Comparison of ENCODE assay signal across 20 cellular contexts in the genomic region with DNA sequence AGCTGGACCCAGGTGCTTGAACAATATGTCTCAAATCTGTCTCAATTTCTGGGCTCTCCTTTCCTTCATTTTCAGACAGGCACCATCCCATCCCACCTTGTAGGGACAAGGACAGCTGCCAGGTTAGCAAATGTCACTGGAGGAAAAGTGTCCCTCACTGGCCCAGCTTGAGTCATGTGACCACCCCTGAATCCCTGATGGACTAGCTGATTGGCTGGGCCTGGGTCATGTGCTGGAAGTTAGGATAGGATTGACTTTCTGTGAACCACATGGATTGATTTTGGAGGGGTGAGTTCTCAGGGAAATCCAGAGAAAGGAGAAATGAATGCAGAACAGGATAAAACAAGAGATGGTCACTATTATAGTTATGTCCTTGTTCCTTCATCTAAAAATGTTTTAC. TPM values are rescaled to one million over a fixed set of nuclear protein-coding genes. Genes with fewer than 3 reads are reported as not detected.
DNase-seq lines count a peak whose midpoint lies in the region; ATAC-seq, FAIRE-seq and TF ChIP-seq lines count a peak whose summit lies in the region.
"Had no signal": no experiment of that assay in that cellular context is flagged by ENCODE, and none has a peak within 500 bp of the region (broad histone marks: within the 10 kb centered on the region; RNA-seq: fewer than 3 reads in every experiment).

No MANE protein-coding gene starts in this region.

- peaks cover 2% of the 10 kb centered on the region; the same call in 1 of the 2 replicates for H3K23me2 ChIP-seq in H1 (ENCODE audit: low read depth, low read length)

- TF ChIP-seq POLR2A in H1 (IDR thresholded peaks at IDR 0.05; ENCODE audit: control extremely low read depth in 1 of 2, low read depth in 2 of 2, low read length in 2 of 2), result no peak

- H3K27me3 Mint-ChIP-seq in natural killer cell treated with Interleukin-12 subunit alpha and Interleukin-12 subunit beta and Interleukin-15 and Interleukin-18, amount 100 ng/mL, for 72 hours, result no peaks in the 10 kb centered on the region
- H3K27me3 Mint-ChIP-seq in natural killer cell (ENCODE audit: low read depth in 2 of 2) (peaks cover 0 to 3% of the 10 kb centered on the region in 2 donors), type B pancreatic cell (no peaks in the 10 kb centered on the region)

- H3K27ac Mint-ChIP-seq in natural killer cell treated with Interleukin-12 subunit alpha and Interleukin-12 subunit beta and Interleukin-15 and Interleukin-18, amount 100 ng/mL, for 72 hours, result no peak overlapping the region
- no peak overlapping the region for H3K27ac Mint-ChIP-seq in natural killer cell
- H3K27ac Mint-ChIP-seq in type B pancreatic cell, result no peak overlapping the region
- H3K27ac Mint-ChIP-seq: CD14-positive monocyte had no signal

- H3F3A ChIP-seq in SU-DHL-6 (ENCODE audit: insufficient read depth), result peaks cover 22% of the 10 kb centered on the region

- H3K4me2 ChIP-seq in SU-DHL-6 (ENCODE audit: low read depth, low read length, poor library complexity, severe bottlenecking) (peak overlapping the region; percentile 58), H1 (ENCODE audit: insufficient read depth in 1 of 2, low read depth in 2 of 2, low read length in 2 of 2) (no peak overlapping the region)

- H3K9ac ChIP-seq in SU-DHL-6 (ENCODE audit: low read length) (no peak overlapping the region), H1 (replicated peaks in 1 of 4; ENCODE audit: extremely low read depth in 1 of 4, low read depth in 3 of 4, low read length in 3 of 4) (no peak overlapping the region)

- H2AFZ ChIP-seq in SU-DHL-6 (ENCODE audit: low read depth, low read length, severe bottlenecking) (no peak overlapping the region), H1 (ENCODE audit: low read length) (no peak overlapping the region)

- no peak overlapping the region for H4K91ac ChIP-seq in H1 (replicated peaks; ENCODE audit: insufficient read length, low read length)

- TF ChIP-seq RAD21 in H1 (IDR thresholded peaks at IDR 0.05 in 1 of 2, conservative IDR thresholded peaks at IDR 0.05 in 1 of 2; ENCODE audit: low read depth in 2 of 2, low read length in 2 of 2), result no peak

- H2BK20ac ChIP-seq in H1 (ENCODE audit: low read length), result no peak overlapping the region

- no peak overlapping the region for H3K4me3 ChIP-seq in SU-DHL-6 (ENCODE audit: insufficient read depth, low read length, poor library complexity, severe bottlenecking)
- no peak overlapping the region for H3K4me3 ChIP-seq in H1 (ENCODE audit: extremely low read depth in 1 of 4, insufficient read depth in 2 of 4, low read depth in 3 of 4, low read length in 4 of 4)
- H3K4me3 ChIP-seq: MG63, Peyer's patch, SJSA1 had no signal

- H4K5ac ChIP-seq in H1 (ENCODE audit: insufficient read length, low read depth, low read length), result no peak overlapping the region

- intact Hi-C loops in natural killer cell (cut with micrococcal nuclease), result no loop called here

- H3K23ac ChIP-seq in H1 (ENCODE audit: insufficient read length), result no peak overlapping the region

- H3K9me3 Mint-ChIP-seq in natural killer cell treated with Interleukin-12 subunit alpha and Interleukin-12 subunit beta and Interleukin-15 and Interleukin-18, amount 100 ng/mL, for 72 hours, result no peaks in the 10 kb centered on the region
- H3K9me3 Mint-ChIP-seq in natural killer cell (no peaks in the 10 kb centered on the region), type B pancreatic cell (no peaks in the 10 kb centered on the region)
- H3K9me3 Mint-ChIP-seq: CD14-positive monocyte had no signal

- H4K8ac ChIP-seq in H1 (ENCODE audit: extremely low read depth, insufficient read depth, low read length), result no peak overlapping the region

- no peak overlapping the region for H3K14ac ChIP-seq in H1 (ENCODE audit: insufficient read length)

- H3K4me1 ChIP-seq in H1 (replicated peaks in 1 of 4; ENCODE audit: control insufficient read depth in 3 of 4, insufficient read depth in 4 of 4, low read length in 3 of 4), result peaks cover 3 to 17% (median 8%) of the 10 kb centered on the region in 4 experiments; a peak in 6 of 7 replicates

- no peak for TF ChIP-seq EP300 in H1 (IDR thresholded peaks at IDR 0.05; ENCODE audit: borderline replicate concordance in 1 of 2, low read depth in 2 of 2, low read length in 2 of 2)

- no peak overlapping the region for H2BK15ac ChIP-seq in H1 (ENCODE audit: low read length)

- H3K4me3 Mint-ChIP-seq in natural killer cell treated with Interleukin-12 subunit alpha and Interleukin-12 subunit beta and Interleukin-15 and Interleukin-18, amount 100 ng/mL, for 72 hours, result no peak overlapping the region
- H3K4me3 Mint-ChIP-seq in natural killer cell (no peak overlapping the region), type B pancreatic cell (no peak overlapping the region)
- H3K4me3 Mint-ChIP-seq: CD14-positive monocyte had no signal

- no peaks in the 10 kb centered on the region for H3K9me3 ChIP-seq in SU-DHL-6 (ENCODE audit: insufficient read depth, low read length)
- H3K9me3 ChIP-seq in H1 (ENCODE audit: insufficient read depth in 2 of 2, low read depth in 1 of 2, low read length in 1 of 2), result no peaks in the 10 kb centered on the region; a peak in 1 of 4 replicates
- H3K9me3 ChIP-seq: MG63, Peyer's patch had no signal

- H4K20me1 ChIP-seq in SU-DHL-6 (ENCODE audit: low read depth, low read length) (no peaks in the 10 kb centered on the region), H1 (replicated peaks in 1 of 2; ENCODE audit: control insufficient read depth in 1 of 2, insufficient read depth in 2 of 2, low read length in 2 of 2) (no peaks in the 10 kb centered on the region)

- FAIRE-seq in H1 (lab: Jason Lieb, UNC), result no peak
- FAIRE-seq: A204.1 had no signal

- H3K36me3 Mint-ChIP-seq in natural killer cell treated with Interleukin-12 subunit alpha and Interleukin-12 subunit beta and Interleukin-15 and Interleukin-18, amount 100 ng/mL, for 72 hours, result no peaks in the 10 kb centered on the region
- no peaks in the 10 kb centered on the region for H3K36me3 Mint-ChIP-seq in natural killer cell
- no peaks in the 10 kb centered on the region for H3K36me3 Mint-ChIP-seq in type B pancreatic cell
- H3K36me3 Mint-ChIP-seq: CD14-positive monocyte had no signal

- H3K27me3 ChIP-seq in SU-DHL-6 (ENCODE audit: low read length), result no peaks in the 10 kb centered on the region
- peaks cover 0 to 2% (median 0%) of the 10 kb centered on the region in 4 experiments; a peak in 1 of 7 replicates for H3K27me3 ChIP-seq in H1 (replicated peaks in 1 of 4; ENCODE audit: control insufficient read depth in 3 of 4, extremely low read depth in 1 of 4, insufficient read depth in 3 of 4, low read length in 3 of 4)
- H3K27me3 ChIP-seq: MG63, Peyer's patch, SJSA1 had no signal

- no peak overlapping the region for H3K18ac ChIP-seq in H1 (ENCODE audit: extremely low read depth, low read length)

- H3K4ac ChIP-seq in H1 (replicated peaks; ENCODE audit: insufficient read length, low read depth, low read length), result no peak overlapping the region

- peaks cover 9 to 15% of the 10 kb centered on the region in 2 donors for H3K4me1 Mint-ChIP-seq in natural killer cell treated with Interleukin-12 subunit alpha and Interleukin-12 subunit beta and Interleukin-15 and Interleukin-18, amount 100 ng/mL, for 72 hours (ENCODE audit: low read depth in 2 of 2)
- H3K4me1 Mint-ChIP-seq in natural killer cell, result peaks cover 17 to 18% of the 10 kb centered on the region in 2 donors
- H3K4me1 Mint-ChIP-seq in type B pancreatic cell (ENCODE audit: unreplicated experiment), result peaks cover 9% of the 10 kb centered on the region

- H3K79me2 ChIP-seq in SU-DHL-6 (ENCODE audit: insufficient read depth, low read length), result no peaks in the 10 kb centered on the region
- no peaks in the 10 kb centered on the region for H3K79me2 ChIP-seq in H1 (ENCODE audit: control insufficient read depth in 1 of 2, insufficient read depth in 2 of 2, low read length in 2 of 2)

- POLR2A ChIA-PET in H1 (lab: Charles Lee; ENCODE audit: partially characterized antibody), result interaction anchor here (0.8 to 1.1 kb wide), 2 partner anchors 11 to 16 kb away, joined by 3 read pairs; no protein-coding TSS in a partner anchor

- H3K27ac ChIP-seq in SU-DHL-6 (ENCODE audit: low read depth, low read length) (peak overlapping the region; percentile 98), H1 (ENCODE audit: low read depth, low read length) (no peak overlapping the region)

- H3K36me3 ChIP-seq in SU-DHL-6 (ENCODE audit: low read length) (no peaks in the 10 kb centered on the region), H1 (ENCODE audit: control insufficient read depth in 2 of 4, insufficient read depth in 4 of 4, low read length in 3 of 4) (no peaks in the 10 kb centered on the region)
- H3K36me3 ChIP-seq: MG63, Peyer's patch, SJSA1 had no signal

- no peaks in the 10 kb centered on the region for H3K9me2 ChIP-seq in SU-DHL-6 (replicated peaks; ENCODE audit: insufficient read depth, low read length)

- TF ChIP-seq CTCF in natural killer cell (IDR thresholded peaks at IDR 0.05) (no peak), SU-DHL-6 (IDR thresholded peaks at IDR 0.05; ENCODE audit: insufficient read depth, low read length, poor library complexity, severe bottlenecking) (no peak), H1 (IDR thresholded peaks at IDR 0.05; ENCODE audit: control extremely low read depth in 1 of 3, insufficient read depth in 1 of 3, low read depth in 1 of 3, low read length in 3 of 3) (no peak), type B pancreatic cell (conservative IDR thresholded peaks at IDR 0.05) (no peak)

- peak; percentile 16 for DNase-seq in natural killer cell treated with Interleukin-12 subunit alpha and Interleukin-12 subunit beta and Interleukin-15 and Interleukin-18, amount 100 ng/mL, for 72 hours (ENCODE audit: low spot score)
- DNase-seq in natural killer cell (no peak), H1 (ENCODE audit: low read depth in 1 of 2, low spot score in 2 of 2) (no peak), type B pancreatic cell (ENCODE audit: extremely low spot score, unreplicated experiment) (no peak), T-helper 9 cell (no peak)
- DNase-seq: DMS79, GOT3, Kasumi-1, MG63, NCI-H1048, NCI-H1436, NCI-H2029, NCI-H526, Peyer's patch had no signal

- H2BK5ac ChIP-seq in H1 (ENCODE audit: low read depth, low read length), result no peak overlapping the region

- no peak for ATAC-seq in natural killer cell treated with Interleukin-12 subunit alpha and Interleukin-12 subunit beta and Interleukin-15 and Interleukin-18, amount 100 ng/mL, for 72 hours
- no peak for ATAC-seq in natural killer cell
- ATAC-seq in HG03521 (IDR thresholded peaks at IDR 0.05; ENCODE audit: unreplicated experiment), result no peak
- no peak for ATAC-seq in GM21737 (IDR thresholded peaks at IDR 0.05; ENCODE audit: unreplicated experiment)

- no peak overlapping the region for H2BK120ac ChIP-seq in H1 (replicated peaks; ENCODE audit: low read depth, low read length)

- H2AK5ac ChIP-seq in H1 (ENCODE audit: low read depth, low read length), result no peak overlapping the region

- no peaks in the 10 kb centered on the region for H3K79me1 ChIP-seq in H1 (ENCODE audit: low read depth, low read length)

- no peak overlapping the region for H2BK12ac ChIP-seq in H1 (ENCODE audit: low read depth, low read length)

- CTCF ChIA-PET in H1 (lab: Charles Lee; ENCODE audit: partially characterized antibody), result interaction anchor here (0.9 to 4.5 kb wide), 8 partner anchors 17 to 91 kb away, joined by 3 to 28 read pairs (median 6); no protein-coding TSS in a partner anchor

- no peak overlapping the region for H3K56ac ChIP-seq in H1 (replicated peaks; ENCODE audit: insufficient read length, low read depth, low read length)

RNA-seq across cellular contexts. Expression of gene FXYD3, which starts 28.2 kb away (rescaled TPM):
- total RNA-seq in natural killer cell treated with Interleukin-12 subunit alpha and Interleukin-12 subunit beta and Interleukin-15 and Interleukin-18, amount 100 ng/mL, for 72 hours, result not detected
- not detected for total RNA-seq in natural killer cell
- 0.86 TPM in 1 of 2 replicates, not detected in the other for total RNA-seq in H1 (2021; fragmentation: NEBNext Ultra II Directional; extraction: Animal tissue kit (Norgen Biotek cat#: 25700))
- 0.09 and 0.33 TPM in 2 replicates for polyA plus RNA-seq in H1 (2011; rRNA removed)
- polyA plus RNA-seq in H1 (2011; cell fraction: cytosol; rRNA removed), result 0.22 TPM
- 0.66 TPM for polyA plus RNA-seq in H1 (2011; cell fraction: nucleus; rRNA removed)
- polyA plus RNA-seq in H1 (2012, experiment 1 of 2), result 0.41 to 0.76 TPM (median 0.57 TPM) in 3 of 4 replicates, not detected in the other
- not detected for polyA plus RNA-seq in H1 (2012, experiment 2 of 2)
- polyA plus RNA-seq in H1 (2013, experiment 1 of 2), result 0.10 TPM
- polyA plus RNA-seq in H1 (2013, experiment 2 of 2), result 0.37 TPM
- 1.5 TPM in 1 of 2 replicates, not detected in the other for polyA minus RNA-seq in H1 (2011; rRNA and poly(A)+ RNA removed)
- polyA minus RNA-seq in H1 (2011; cell fraction: cytosol; rRNA and poly(A)+ RNA removed), result not detected
- not detected for polyA minus RNA-seq in H1 (2011; cell fraction: nucleus; rRNA and poly(A)+ RNA removed)
- total RNA-seq in type B pancreatic cell (ENCODE audit: low replicate concordance), result 77.5 and 157 TPM in 2 replicates
- total RNA-seq: SJSA1 had no signal
- polyA plus RNA-seq: CD14-positive monocyte had no signal

RNA-seq across cellular contexts. Expression of gene HPN, which starts 45.9 kb away (rescaled TPM):
- under 1 TPM in 1 of 2 donors, not detected in 1; 0.31 TPM for total RNA-seq in natural killer cell treated with Interleukin-12 subunit alpha and Interleukin-12 subunit beta and Interleukin-15 and Interleukin-18, amount 100 ng/mL, for 72 hours
- total RNA-seq in natural killer cell (not detected), type B pancreatic cell (ENCODE audit: low replicate concordance) (15.1 and 17.1 TPM in 2 replicates)
- total RNA-seq in H1 (2021; fragmentation: NEBNext Ultra II Directional; extraction: Animal tissue kit (Norgen Biotek cat#: 25700)), result 12.3 and 14.7 TPM in 2 replicates
- 33.7 and 49.9 TPM in 2 replicates for polyA plus RNA-seq in H1 (2011; rRNA removed)
- 32.0 TPM for polyA plus RNA-seq in H1 (2011; cell fraction: cytosol; rRNA removed)
- polyA plus RNA-seq in H1 (2011; cell fraction: nucleus; rRNA removed), result 86.2 TPM
- polyA plus RNA-seq in H1 (2012, experiment 1 of 2), result 8.3 to 24.9 TPM (median 19.7 TPM) in 4 replicates
- polyA plus RNA-seq in H1 (2012, experiment 2 of 2), result 19.5 TPM
- polyA plus RNA-seq in H1 (2013, experiment 1 of 2), result 14.3 TPM
- polyA plus RNA-seq in H1 (2013, experiment 2 of 2), result 13.3 TPM
- polyA minus RNA-seq in H1 (2011; rRNA and poly(A)+ RNA removed), result 6.3 and 7.6 TPM in 2 replicates
- polyA minus RNA-seq in H1 (2011; cell fraction: cytosol; rRNA and poly(A)+ RNA removed), result 16.4 TPM
- 19.0 TPM for polyA minus RNA-seq in H1 (2011; cell fraction: nucleus; rRNA and poly(A)+ RNA removed)
- total RNA-seq: SJSA1 had no signal
- polyA plus RNA-seq: CD14-positive monocyte had no signal

RNA-seq across cellular contexts. Expression of gene LGI4, which starts 47.5 kb away (rescaled TPM):
- not detected for total RNA-seq in natural killer cell treated with Interleukin-12 subunit alpha and Interleukin-12 subunit beta and Interleukin-15 and Interleukin-18, amount 100 ng/mL, for 72 hours
- total RNA-seq in natural killer cell (under 1 TPM in 2 of 3 donors, not detected in 1; 0.49 to 0.72 TPM), type B pancreatic cell (ENCODE audit: low replicate concordance) (0.21 and 2.2 TPM in 2 replicates)
- total RNA-seq in H1 (2021; fragmentation: NEBNext Ultra II Directional; extraction: Animal tissue kit (Norgen Biotek cat#: 25700)), result 2.0 and 2.9 TPM in 2 replicates
- polyA plus RNA-seq in H1 (2011; rRNA removed), result 8.2 and 9.4 TPM in 2 replicates
- 9.4 TPM for polyA plus RNA-seq in H1 (2011; cell fraction: cytosol; rRNA removed)
- 32.9 TPM for polyA plus RNA-seq in H1 (2011; cell fraction: nucleus; rRNA removed)
- polyA plus RNA-seq in H1 (2012, experiment 1 of 2), result 5.6 to 9.8 TPM (median 8.1 TPM) in 4 replicates
- 2.6 TPM for polyA plus RNA-seq in H1 (2012, experiment 2 of 2)
- polyA plus RNA-seq in H1 (2013, experiment 1 of 2), result 2.1 TPM
- polyA plus RNA-seq in H1 (2013, experiment 2 of 2), result 2.1 TPM
- polyA minus RNA-seq in H1 (2011; rRNA and poly(A)+ RNA removed), result 0.88 and 2.1 TPM in 2 replicates
- polyA minus RNA-seq in H1 (2011; cell fraction: cytosol; rRNA and poly(A)+ RNA removed), result 0.66 TPM
- polyA minus RNA-seq in H1 (2011; cell fraction: nucleus; rRNA and poly(A)+ RNA removed), result 4.2 TPM
- total RNA-seq: SJSA1 had no signal
- polyA plus RNA-seq: CD14-positive monocyte had no signal

RNA-seq across cellular contexts. Expression of gene FXYD1, which starts 51.2 kb away (rescaled TPM):
- total RNA-seq in natural killer cell treated with Interleukin-12 subunit alpha and Interleukin-12 subunit beta and Interleukin-15 and Interleukin-18, amount 100 ng/mL, for 72 hours, result not detected
- total RNA-seq in natural killer cell (not detected), type B pancreatic cell (ENCODE audit: low replicate concordance) (2.0 and 5.3 TPM in 2 replicates)
- 8.1 and 10.3 TPM in 2 replicates for total RNA-seq in H1 (2021; fragmentation: NEBNext Ultra II Directional; extraction: Animal tissue kit (Norgen Biotek cat#: 25700))
- 1.6 and 3.3 TPM in 2 replicates for polyA plus RNA-seq in H1 (2011; rRNA removed)
- polyA plus RNA-seq in H1 (2011; cell fraction: cytosol; rRNA removed), result 2.7 TPM
- polyA plus RNA-seq in H1 (2011; cell fraction: nucleus; rRNA removed), result 6.7 TPM
- 7.4 to 19.9 TPM (median 15.6 TPM) in 4 replicates for polyA plus RNA-seq in H1 (2012, experiment 1 of 2)
- polyA plus RNA-seq in H1 (2012, experiment 2 of 2), result 4.1 TPM
- polyA plus RNA-seq in H1 (2013, experiment 1 of 2), result 10.4 TPM
- 10.3 TPM for polyA plus RNA-seq in H1 (2013, experiment 2 of 2)
- polyA minus RNA-seq in H1 (2011; rRNA and poly(A)+ RNA removed), result 0.49 and 0.69 TPM in 2 replicates
- 2.1 TPM for polyA minus RNA-seq in H1 (2011; cell fraction: cytosol; rRNA and poly(A)+ RNA removed)
- 4.1 TPM for polyA minus RNA-seq in H1 (2011; cell fraction: nucleus; rRNA and poly(A)+ RNA removed)
- total RNA-seq: SJSA1 had no signal

RNA-seq across cellular contexts. Expression of gene FXYD7, which starts 55.7 kb away (rescaled TPM):
- total RNA-seq in natural killer cell treated with Interleukin-12 subunit alpha and Interleukin-12 subunit beta and Interleukin-15 and Interleukin-18, amount 100 ng/mL, for 72 hours, result not detected
- total RNA-seq in natural killer cell, result 1 to 10 TPM; 4.0 to 5.4 (median 4.9) TPM
- total RNA-seq in H1 (2021; fragmentation: NEBNext Ultra II Directional; extraction: Animal tissue kit (Norgen Biotek cat#: 25700)), result 14.3 and 15.4 TPM in 2 replicates
- 12.1 and 17.5 TPM in 2 replicates for polyA plus RNA-seq in H1 (2011; rRNA removed)
- 9.0 TPM for polyA plus RNA-seq in H1 (2011; cell fraction: cytosol; rRNA removed)
- polyA plus RNA-seq in H1 (2011; cell fraction: nucleus; rRNA removed), result 18.6 TPM
- 20.2 to 24.4 TPM (median 21.9 TPM) in 4 replicates for polyA plus RNA-seq in H1 (2012, experiment 1 of 2)
- 20.8 TPM for polyA plus RNA-seq in H1 (2012, experiment 2 of 2)
- polyA plus RNA-seq in H1 (2013, experiment 1 of 2), result 22.7 TPM
- polyA plus RNA-seq in H1 (2013, experiment 2 of 2), result 23.8 TPM
- polyA minus RNA-seq in H1 (2011; rRNA and poly(A)+ RNA removed), result 2.2 and 3.6 TPM in 2 replicates
- polyA minus RNA-seq in H1 (2011; cell fraction: cytosol; rRNA and poly(A)+ RNA removed), result 1.5 TPM
- polyA minus RNA-seq in H1 (2011; cell fraction: nucleus; rRNA and poly(A)+ RNA removed), result 3.2 TPM
- total RNA-seq in type B pancreatic cell (ENCODE audit: low replicate concordance), result 1.5 TPM in 1 of 2 replicates, not detected in the other
- total RNA-seq: Peyer's patch, SJSA1 had no signal
- polyA plus RNA-seq: CD14-positive monocyte had no signal

Comparison
In these comparisons a context has a peak if more than half of its experiments do, and no peak if none do; other contexts are left out.
1. RNA of gene FXYD3, which starts 28.2 kb away (total RNA-seq): 77.5 to 157 TPM in type B pancreatic cell; 0.86 TPM in H1, not detected in natural killer cell treated with Interleukin-12 subunit alpha and Interleukin-12 subunit beta and Interleukin-15 and Interleukin-18, amount 100 ng/mL, for 72 hours and not detected in natural killer cell; every median in the first group is over 10 times any median in the second.